Comparison of ENCODE assay signal across 19 cellular contexts in genomic region chr16:8713635-8714097, GRCh38. TPM values are rescaled to one million over a fixed set of nuclear protein-coding genes. Genes with fewer than 3 reads are reported as not detected.
DNase-seq lines count a peak whose midpoint lies in the region; ATAC-seq and TF ChIP-seq lines count a peak whose summit lies in the region.
"Had no signal": no experiment of that assay in that cellular context is flagged by ENCODE, and none has a peak within 500 bp of the region (broad histone marks: within the 10 kb centered on the region; RNA-seq: fewer than 3 reads in every experiment).

No MANE protein-coding gene starts in this region.

- peak; percentile 45 for DNase-seq in NCI-H1092 treated with DMSO at 0.1 percent for 48 hours (lab: John Stamatoyannopoulos, UW)
- no peak for DNase-seq in NCI-H1092 (lab: John Stamatoyannopoulos, UW)
- peak; percentile 49 for DNase-seq in superior temporal gyrus (ENCODE audit: extremely low spot score)
- no peak for DNase-seq in NCI-H82 (lab: John Stamatoyannopoulos, UW)
- no peak for DNase-seq in breast epithelium (ENCODE audit: low spot score in 2 of 2)
- DNase-seq: 8988T; activated CD4-positive, alpha-beta T cell treated with anti-CD3 and anti-CD28 coated beads, Interleukin-2, amount 10 ng/mL, durations not matched to agents 24 days and 14 days; effector CD4-positive, alpha-beta T cell; left ventricle myocardium superior; NCI-H1694; NCI-H446; stimulated activated CD4-positive, alpha-beta T cell treated with anti-CD3 and anti-CD28 coated beads, Interleukin-1b, Interleukin-23, amount 100 ng/mL, for 48 hours; T-helper 1 cell had no signal

- no peaks in the 10 kb centered on the region for H3K9me3 ChIP-seq in breast epithelium

- peak overlapping the region; percentile 97 to 100 (median 98) for H3K27ac Mint-ChIP-seq in brain
- H3K27ac Mint-ChIP-seq: activated CD4-positive, alpha-beta T cell treated with anti-CD3 and anti-CD28 coated beads, Interleukin-2, amount 10 ng/mL, durations not matched to agents 24 days and 14 days; B cell; stimulated activated naive CD8-positive, alpha-beta T cell treated with anti-CD3 and anti-CD28 coated beads, Interleukin-15, Interleukin-2, amounts not matched to agents 100 ng/mL and 50 ng/mL, for 24 hours had no signal

- H3K27me3 Mint-ChIP-seq in brain, result peaks cover 3% of the 10 kb centered on the region
- H3K27me3 Mint-ChIP-seq: activated CD4-positive, alpha-beta T cell treated with anti-CD3 and anti-CD28 coated beads, Interleukin-2, amount 10 ng/mL, durations not matched to agents 24 days and 14 days; B cell; stimulated activated naive CD8-positive, alpha-beta T cell treated with anti-CD3 and anti-CD28 coated beads, Interleukin-15, Interleukin-2, amounts not matched to agents 100 ng/mL and 50 ng/mL, for 24 hours had no signal

- H3K27ac ChIP-seq in layer of hippocampus (ENCODE audit: low read depth, low read length) (peak overlapping the region; percentile 48), breast epithelium (no peak overlapping the region)
- H3K27ac ChIP-seq: upper lobe of left lung had no signal

- H3K36me3 Mint-ChIP-seq in brain, result peaks cover 32% of the 10 kb centered on the region

- intact Hi-C loops in breast epithelium (cut with DNase I; ENCODE audit: low total_unique reads), result no loop called here

- no peak overlapping the region for H3K4me3 ChIP-seq in breast epithelium
- H3K4me3 ChIP-seq: upper lobe of left lung had no signal

- ATAC-seq in GM19351 (IDR thresholded peaks at IDR 0.05; ENCODE audit: unreplicated experiment), result no peak
- ATAC-seq: left ventricle myocardium superior had no signal

- H3K27me3 ChIP-seq in layer of hippocampus (ENCODE audit: control insufficient read depth, insufficient read depth, low read length) (no peaks in the 10 kb centered on the region), breast epithelium (no peaks in the 10 kb centered on the region)
- H3K27me3 ChIP-seq: upper lobe of left lung had no signal

- no peak for TF ChIP-seq CTCF in brain (conservative IDR thresholded peaks at IDR 0.05)
- TF ChIP-seq CTCF in breast epithelium (IDR thresholded peaks at IDR 0.05), result no peak

- H3K36me3 ChIP-seq in breast epithelium, result no peaks in the 10 kb centered on the region
- H3K36me3 ChIP-seq: upper lobe of left lung had no signal

- no peaks in the 10 kb centered on the region for H3K4me1 ChIP-seq in breast epithelium
- H3K4me1 ChIP-seq: upper lobe of left lung had no signal

- no peak for TF ChIP-seq POLR2A in breast epithelium (IDR thresholded peaks at IDR 0.05)

- peak overlapping the region; percentile 85 to 91 (median 88) for H3K4me3 Mint-ChIP-seq in brain
- H3K4me3 Mint-ChIP-seq: activated CD4-positive, alpha-beta T cell treated with anti-CD3 and anti-CD28 coated beads, Interleukin-2, amount 10 ng/mL, durations not matched to agents 24 days and 14 days; B cell; stimulated activated naive CD8-positive, alpha-beta T cell treated with anti-CD3 and anti-CD28 coated beads, Interleukin-15, Interleukin-2, amounts not matched to agents 100 ng/mL and 50 ng/mL, for 24 hours had no signal

- peaks cover 73% of the 10 kb centered on the region for H3K4me1 Mint-ChIP-seq in brain
- H3K4me1 Mint-ChIP-seq: activated CD4-positive, alpha-beta T cell treated with anti-CD3 and anti-CD28 coated beads, Interleukin-2, amount 10 ng/mL, durations not matched to agents 24 days and 14 days had no signal

- peaks cover 0 to 28% (median 11%) of the 10 kb centered on the region in 5 experiments for H3K9me3 Mint-ChIP-seq in brain

RNA-seq across cellular contexts. Expression of gene ABAT, which starts 39.2 kb away (rescaled TPM):
- polyA plus RNA-seq in brain (ENCODE audit: insufficient read depth, low read depth, low replicate concordance), result 76.9 TPM
- 10 to 100 TPM in 1 of 3 donors, 1 to 10 TPM in 2; 7.5 to 12.6 (median 9.8) TPM for total RNA-seq in breast epithelium

Comparison
In these comparisons a context has a peak if more than half of its experiments do, and no peak if none do; other contexts are left out.
1. DNase-seq: peak in NCI-H1092 treated with DMSO at 0.1 percent for 48 hours (single experiment) and superior temporal gyrus (single experiment); none in NCI-H1092 (single experiment), NCI-H82 (single experiment) and breast epithelium (0 of 2).